Comparison of ENCODE assay signal across 18 cellular contexts in the genomic region with DNA sequence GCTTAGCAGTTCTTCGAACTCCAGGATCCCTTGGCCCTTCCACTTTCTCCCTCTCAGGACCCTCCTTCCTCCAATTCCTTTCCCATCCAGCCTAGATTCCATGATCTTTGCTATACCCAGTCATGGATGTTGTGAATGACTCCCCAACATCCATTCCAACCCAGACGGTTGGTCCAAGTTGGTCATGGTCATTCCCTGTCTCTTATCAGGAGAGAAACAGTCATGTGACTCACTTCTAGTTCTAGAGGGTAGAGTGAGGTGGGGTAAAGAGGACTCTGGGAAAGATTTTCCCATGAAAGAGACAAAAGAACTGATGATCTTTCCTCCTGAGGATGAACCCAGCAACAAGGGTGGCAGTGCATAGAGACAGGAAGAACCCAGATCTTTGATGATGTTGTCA.
"Had no signal": no experiment of that assay in that cellular context is flagged by ENCODE, and none has a peak within 500 bp of the region (broad histone marks: within the 10 kb centered on the region; RNA-seq: fewer than 3 reads in every experiment).

No MANE protein-coding gene starts in this region.

- H3K4me3 ChIP-seq: dorsolateral prefrontal cortex, hepatocyte, spleen, suprapubic skin, tibial nerve, upper lobe of right lung had no signal

- H3K79me2 ChIP-seq: hepatocyte had no signal

- H3K4me2 ChIP-seq: hepatocyte had no signal

- ATAC-seq: naive thymus-derived CD4-positive, alpha-beta T cell; sciatic nerve; upper lobe of right lung had no signal

- H3K36me3 ChIP-seq: neutrophil, spleen, suprapubic skin, tibial nerve, upper lobe of right lung had no signal

- H3K9me3 ChIP-seq: neutrophil, spleen, suprapubic skin, tibial nerve, upper lobe of right lung had no signal

- H3K27ac ChIP-seq: dorsolateral prefrontal cortex, hepatocyte, neutrophil, spleen, suprapubic skin, tibial nerve, upper lobe of right lung had no signal

- DNase-seq: cortex of kidney; dorsolateral prefrontal cortex; effector CD8-positive, alpha-beta T cell; foreskin melanocyte; head of caudate nucleus; kidney; naive thymus-derived CD4-positive, alpha-beta T cell; spleen; stimulated activated CD4-positive, alpha-beta T cell treated with anti-CD3 and anti-CD28 coated beads, Interleukin-15, amount 100 ng/mL, for 24 hours; stimulated activated CD4-positive, alpha-beta T cell treated with anti-CD3 and anti-CD28 coated beads, Interleukin-1b, Interleukin-23, amount 100 ng/mL, for 48 hours; stimulated activated CD4-positive, alpha-beta T cell treated with anti-CD3 and anti-CD28 coated beads, Interleukin-4, amount 100 ng/mL, for 24 hours; stimulated activated naive CD4-positive, alpha-beta T cell; upper lobe of right lung had no signal

- H2AFZ ChIP-seq: hepatocyte had no signal

- FAIRE-seq: kidney had no signal

- H3K27me3 ChIP-seq: dorsolateral prefrontal cortex, hepatocyte, neutrophil, spleen, suprapubic skin, tibial nerve, upper lobe of right lung had no signal
